ENCODE assay signal across 1 cellular context in the genomic region with DNA sequence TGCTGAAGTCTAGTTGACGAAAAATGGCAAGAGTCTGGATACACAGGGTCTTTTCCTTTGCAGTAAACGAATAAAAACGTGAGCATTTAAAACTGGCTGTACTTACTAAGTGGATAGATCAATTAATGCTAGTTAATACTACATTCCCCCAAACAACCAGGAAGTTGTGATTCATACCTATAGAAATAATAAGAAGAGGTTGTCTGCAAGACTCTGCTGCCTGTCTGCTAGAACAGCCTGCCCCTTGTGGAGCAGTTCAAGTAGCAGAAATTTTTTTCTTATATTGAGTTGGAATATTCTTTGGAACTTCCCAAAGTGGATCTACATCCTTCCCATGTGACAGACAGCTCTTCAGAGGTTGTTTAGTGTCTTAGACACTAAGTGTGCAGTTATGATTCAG.
TF ChIP-seq lines count a peak whose summit lies in the region.

No MANE protein-coding gene starts in this region.

TF ChIP-seq in HCT116, 20 proteins besides CTCF, POLR2A, EP300 and RAD21 (continued from another document):
- TF ChIP-seq, protein P1, sequence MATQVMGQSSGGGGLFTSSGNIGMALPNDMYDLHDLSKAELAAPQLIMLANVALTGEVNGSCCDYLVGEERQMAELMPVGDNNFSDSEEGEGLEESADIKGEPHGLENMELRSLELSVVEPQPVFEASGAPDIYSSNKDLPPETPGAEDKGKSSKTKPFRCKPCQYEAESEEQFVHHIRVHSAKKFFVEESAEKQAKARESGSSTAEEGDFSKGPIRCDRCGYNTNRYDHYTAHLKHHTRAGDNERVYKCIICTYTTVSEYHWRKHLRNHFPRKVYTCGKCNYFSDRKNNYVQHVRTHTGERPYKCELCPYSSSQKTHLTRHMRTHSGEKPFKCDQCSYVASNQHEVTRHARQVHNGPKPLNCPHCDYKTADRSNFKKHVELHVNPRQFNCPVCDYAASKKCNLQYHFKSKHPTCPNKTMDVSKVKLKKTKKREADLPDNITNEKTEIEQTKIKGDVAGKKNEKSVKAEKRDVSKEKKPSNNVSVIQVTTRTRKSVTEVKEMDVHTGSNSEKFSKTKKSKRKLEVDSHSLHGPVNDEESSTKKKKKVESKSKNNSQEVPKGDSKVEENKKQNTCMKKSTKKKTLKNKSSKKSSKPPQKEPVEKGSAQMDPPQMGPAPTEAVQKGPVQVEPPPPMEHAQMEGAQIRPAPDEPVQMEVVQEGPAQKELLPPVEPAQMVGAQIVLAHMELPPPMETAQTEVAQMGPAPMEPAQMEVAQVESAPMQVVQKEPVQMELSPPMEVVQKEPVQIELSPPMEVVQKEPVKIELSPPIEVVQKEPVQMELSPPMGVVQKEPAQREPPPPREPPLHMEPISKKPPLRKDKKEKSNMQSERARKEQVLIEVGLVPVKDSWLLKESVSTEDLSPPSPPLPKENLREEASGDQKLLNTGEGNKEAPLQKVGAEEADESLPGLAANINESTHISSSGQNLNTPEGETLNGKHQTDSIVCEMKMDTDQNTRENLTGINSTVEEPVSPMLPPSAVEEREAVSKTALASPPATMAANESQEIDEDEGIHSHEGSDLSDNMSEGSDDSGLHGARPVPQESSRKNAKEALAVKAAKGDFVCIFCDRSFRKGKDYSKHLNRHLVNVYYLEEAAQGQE (IDR thresholded peaks at IDR 0.05; ENCODE audit: low read depth): no peak
- TF ChIP-seq ZNF274 (IDR thresholded peaks at IDR 0.05; ENCODE audit: low read depth, low read length) (no peak), POLR2AphosphoS5 (IDR thresholded peaks at IDR 0.05; ENCODE audit: low read depth, low read length) (no peak), JUND (IDR thresholded peaks at IDR 0.05) (no peak)
